ENCODE assay signal across 22 cellular contexts in the genomic region with DNA sequence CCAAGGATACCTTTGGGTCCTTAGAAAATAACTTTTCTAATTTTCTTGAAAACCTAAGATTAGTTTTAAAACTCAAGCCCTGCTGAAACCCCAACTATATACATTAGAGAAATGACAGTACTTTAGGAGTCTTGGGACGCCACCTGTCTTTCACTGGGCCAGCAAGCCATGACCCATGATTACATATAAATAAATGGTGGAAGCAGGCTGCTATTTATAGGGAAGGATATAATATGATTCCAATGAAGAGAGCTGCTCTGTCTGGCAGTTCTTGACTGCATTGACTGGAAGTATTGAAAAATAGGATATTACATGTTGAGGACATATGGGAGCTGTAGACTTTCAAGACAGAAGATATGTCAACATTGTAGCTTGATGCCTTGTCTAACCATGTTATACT.
"Had no signal": no experiment of that assay in that cellular context is flagged by ENCODE, and none has a peak within 500 bp of the region (broad histone marks: within the 10 kb centered on the region; RNA-seq: fewer than 3 reads in every experiment).

No MANE protein-coding gene starts in this region.

- FAIRE-seq: kidney had no signal

- H3K4me3 ChIP-seq: cardiac muscle cell, lower lobe of right lung, mucosa of descending colon, sigmoid colon, testis, vagina had no signal

- H3K27ac Mint-ChIP-seq: activated CD4-positive, alpha-beta T cell treated with anti-CD3 and anti-CD28 coated beads, Interleukin-2, amount 10 ng/mL, durations not matched to agents 7 days and 5 days; activated CD8-positive, alpha-beta T cell treated with anti-CD3 and anti-CD28 coated beads, Interleukin-2, amount 10 ng/mL, durations not matched to agents 7 days and 5 days had no signal

- H3K9me3 ChIP-seq: lower lobe of right lung, mucosa of descending colon, sigmoid colon, testis, vagina had no signal

- H3K4me3 Mint-ChIP-seq: activated CD4-positive, alpha-beta T cell treated with anti-CD3 and anti-CD28 coated beads, Interleukin-2, amount 10 ng/mL, durations not matched to agents 7 days and 5 days; activated CD8-positive, alpha-beta T cell treated with anti-CD3 and anti-CD28 coated beads, Interleukin-2, amount 10 ng/mL, durations not matched to agents 7 days and 5 days; naive B cell; neural crest cell had no signal

- DNase-seq: activated CD4-positive, alpha-beta T cell treated with anti-CD3 and anti-CD28 coated beads, Interleukin-2, amount 10 ng/mL, durations not matched to agents 7 days and 5 days; activated CD4-positive, CD25-positive, alpha-beta regulatory T cell treated with anti-CD3 and anti-CD28 coated beads, Interleukin-2, amount 50 U/mL, for 72 hours; activated CD8-positive, alpha-beta T cell treated with anti-CD3 and anti-CD28 coated beads, Interleukin-2, amount 10 ng/mL, durations not matched to agents 7 days and 5 days; activated naive CD4-positive, alpha-beta T cell treated with Interleukin-2 at 50 U/mL for 16 hours; activated T-cell treated with anti-CD3 and anti-CD28 coated beads, Interleukin-2, amount 50 U/mL, for 1 hour; amygdala; cortex of kidney; foreskin fibroblast; kidney; lower lobe of right lung; mesendoderm; mucosa of descending colon; naive B cell; occipital lobe; sigmoid colon; stimulated activated CD4-positive, alpha-beta T cell treated with anti-CD3 and anti-CD28 coated beads, Interleukin-2, amount 100 ng/mL, for 48 hours; stimulated activated naive CD4-positive, alpha-beta T cell; testis; trophoblast cell had no signal

- ATAC-seq: activated CD8-positive, alpha-beta T cell treated with anti-CD3 and anti-CD28 coated beads, Interleukin-2, amount 10 ng/mL, durations not matched to agents 7 days and 5 days; lower lobe of right lung; mucosa of descending colon had no signal

- H3K27me3 ChIP-seq: cardiac muscle cell, sigmoid colon, testis, vagina had no signal

- H3K27ac ChIP-seq: cardiac muscle cell, lower lobe of right lung, sigmoid colon, testis, vagina had no signal

- H3K36me3 ChIP-seq: cardiac muscle cell, lower lobe of right lung, sigmoid colon, vagina had no signal

- H3K9me3 Mint-ChIP-seq: activated CD4-positive, alpha-beta T cell treated with anti-CD3 and anti-CD28 coated beads, Interleukin-2, amount 10 ng/mL, durations not matched to agents 7 days and 5 days; naive B cell; neural crest cell had no signal

- H3K27me3 Mint-ChIP-seq: activated CD4-positive, alpha-beta T cell treated with anti-CD3 and anti-CD28 coated beads, Interleukin-2, amount 10 ng/mL, durations not matched to agents 7 days and 5 days; naive B cell had no signal

- H3K36me3 Mint-ChIP-seq: naive B cell had no signal
